ENCODE assay signal across 2 cellular contexts in the genomic region with DNA sequence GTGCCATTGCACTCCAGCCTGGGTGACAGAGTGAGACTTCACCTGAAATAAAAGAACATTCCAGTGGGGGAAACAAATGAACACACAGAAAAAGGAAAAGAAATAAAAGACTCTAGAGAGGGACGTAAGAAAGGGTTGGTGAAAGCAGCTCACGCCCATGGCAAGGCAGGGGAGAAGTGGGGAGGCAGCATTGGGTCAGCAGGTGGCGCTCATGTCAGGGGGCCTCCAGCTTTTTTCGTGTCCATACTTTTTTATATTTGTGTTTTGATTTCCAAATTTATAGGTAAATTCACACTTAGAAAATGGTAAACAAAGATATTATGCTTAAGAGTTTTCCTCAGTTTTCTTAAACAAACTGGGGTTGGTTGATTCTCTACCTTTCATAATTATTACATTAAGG.
TF ChIP-seq lines count a peak whose summit lies in the region.

No MANE protein-coding gene starts in this region.

TF ChIP-seq in GM12878, 131 proteins besides CTCF, POLR2A, EP300 and RAD21:
- TF ChIP-seq SMARCA5 (IDR thresholded peaks at IDR 0.05) (no peak), SMC3 (IDR thresholded peaks at IDR 0.05; ENCODE audit: borderline replicate concordance, low read length) (peak; percentile 41; the same call in 1 of the 2 replicates)

TF ChIP-seq in HepG2, 621 proteins besides CTCF, POLR2A, EP300 and RAD21:
- TF ChIP-seq SMC3 (IDR thresholded peaks at IDR 0.05; ENCODE audit: low read length) (peak; percentile 44; the same call in 1 of the 2 replicates), XRCC5 (optimal IDR thresholded peaks at IDR 0.05; ENCODE audit: low read length) (peak; percentile 50), FLYWCH1 (CRISPR knock-in tag; IDR thresholded peaks at IDR 0.05) (no peak), STAG1 (CRISPR knock-in tag; IDR thresholded peaks at IDR 0.05) (peak; percentile 70), HNRNPK (IDR thresholded peaks at IDR 0.05; ENCODE audit: low read depth, low read length, poor library complexity, severe bottlenecking) (no peak), TRIM24 (CRISPR knock-in tag; IDR thresholded peaks at IDR 0.05) (no peak)
